In genomic region chr19:19531951-19532805, GRCh38 we compare ENCODE assay signal across 1 cellular context.
TF ChIP-seq lines count a peak whose summit lies in the region.

No MANE protein-coding gene starts in this region.

TF ChIP-seq in K562, 482 proteins besides CTCF, POLR2A, EP300 and RAD21 (continued from another document and continues in another):
- TF ChIP-seq, protein P1, sequence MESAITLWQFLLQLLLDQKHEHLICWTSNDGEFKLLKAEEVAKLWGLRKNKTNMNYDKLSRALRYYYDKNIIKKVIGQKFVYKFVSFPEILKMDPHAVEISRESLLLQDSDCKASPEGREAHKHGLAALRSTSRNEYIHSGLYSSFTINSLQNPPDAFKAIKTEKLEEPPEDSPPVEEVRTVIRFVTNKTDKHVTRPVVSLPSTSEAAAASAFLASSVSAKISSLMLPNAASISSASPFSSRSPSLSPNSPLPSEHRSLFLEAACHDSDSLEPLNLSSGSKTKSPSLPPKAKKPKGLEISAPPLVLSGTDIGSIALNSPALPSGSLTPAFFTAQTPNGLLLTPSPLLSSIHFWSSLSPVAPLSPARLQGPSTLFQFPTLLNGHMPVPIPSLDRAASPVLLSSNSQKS (CRISPR knock-in tag; IDR thresholded peaks at IDR 0.05), result no peak
- no peak for TF ChIP-seq IRF9 (tag; IDR thresholded peaks at IDR 0.05)
- no peak for TF ChIP-seq NFIC (IDR thresholded peaks at IDR 0.05)
- no peak for TF ChIP-seq ELF4 (CRISPR knock-in tag; IDR thresholded peaks at IDR 0.05)
- TF ChIP-seq ZNF431 (CRISPR knock-in tag; IDR thresholded peaks at IDR 0.05), result no peak
- TF ChIP-seq SIN3B (IDR thresholded peaks at IDR 0.05; ENCODE audit: low read depth), result no peak
- TF ChIP-seq ZFP36 (IDR thresholded peaks at IDR 0.05; ENCODE audit: low read depth, low read length, partially characterized antibody), result no peak
- TF ChIP-seq SMAD4 (CRISPR knock-in tag; conservative IDR thresholded peaks at IDR 0.05), result no peak
- TF ChIP-seq HDGF (IDR thresholded peaks at IDR 0.05), result no peak
- TF ChIP-seq SREBF1 (IDR thresholded peaks at IDR 0.05; ENCODE audit: borderline replicate concordance, low read depth, low read length), result no peak
- TF ChIP-seq SMARCC2 (IDR thresholded peaks at IDR 0.05; ENCODE audit: low read depth), result no peak
- TF ChIP-seq ZNF212 (CRISPR knock-in tag; IDR thresholded peaks at IDR 0.05), result no peak
- TF ChIP-seq ZNF780A (CRISPR knock-in tag; IDR thresholded peaks at IDR 0.05), result no peak
- TF ChIP-seq, protein P2, sequence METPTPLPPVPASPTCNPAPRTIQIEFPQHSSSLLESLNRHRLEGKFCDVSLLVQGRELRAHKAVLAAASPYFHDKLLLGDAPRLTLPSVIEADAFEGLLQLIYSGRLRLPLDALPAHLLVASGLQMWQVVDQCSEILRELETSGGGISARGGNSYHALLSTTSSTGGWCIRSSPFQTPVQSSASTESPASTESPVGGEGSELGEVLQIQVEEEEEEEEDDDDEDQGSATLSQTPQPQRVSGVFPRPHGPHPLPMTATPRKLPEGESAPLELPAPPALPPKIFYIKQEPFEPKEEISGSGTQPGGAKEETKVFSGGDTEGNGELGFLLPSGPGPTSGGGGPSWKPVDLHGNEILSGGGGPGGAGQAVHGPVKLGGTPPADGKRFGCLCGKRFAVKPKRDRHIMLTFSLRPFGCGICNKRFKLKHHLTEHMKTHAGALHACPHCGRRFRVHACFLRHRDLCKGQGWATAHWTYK (CRISPR knock-in tag; IDR thresholded peaks at IDR 0.05), result no peak
- TF ChIP-seq RFX7 (CRISPR knock-in tag; IDR thresholded peaks at IDR 0.05), result no peak
- TF ChIP-seq ZNF696 (CRISPR knock-in tag; conservative IDR thresholded peaks at IDR 0.05), result no peak
- peak; percentile 17; the same call in 1 of the 2 replicates for TF ChIP-seq KLF16 (IDR thresholded peaks at IDR 0.05)
- TF ChIP-seq, protein P3, sequence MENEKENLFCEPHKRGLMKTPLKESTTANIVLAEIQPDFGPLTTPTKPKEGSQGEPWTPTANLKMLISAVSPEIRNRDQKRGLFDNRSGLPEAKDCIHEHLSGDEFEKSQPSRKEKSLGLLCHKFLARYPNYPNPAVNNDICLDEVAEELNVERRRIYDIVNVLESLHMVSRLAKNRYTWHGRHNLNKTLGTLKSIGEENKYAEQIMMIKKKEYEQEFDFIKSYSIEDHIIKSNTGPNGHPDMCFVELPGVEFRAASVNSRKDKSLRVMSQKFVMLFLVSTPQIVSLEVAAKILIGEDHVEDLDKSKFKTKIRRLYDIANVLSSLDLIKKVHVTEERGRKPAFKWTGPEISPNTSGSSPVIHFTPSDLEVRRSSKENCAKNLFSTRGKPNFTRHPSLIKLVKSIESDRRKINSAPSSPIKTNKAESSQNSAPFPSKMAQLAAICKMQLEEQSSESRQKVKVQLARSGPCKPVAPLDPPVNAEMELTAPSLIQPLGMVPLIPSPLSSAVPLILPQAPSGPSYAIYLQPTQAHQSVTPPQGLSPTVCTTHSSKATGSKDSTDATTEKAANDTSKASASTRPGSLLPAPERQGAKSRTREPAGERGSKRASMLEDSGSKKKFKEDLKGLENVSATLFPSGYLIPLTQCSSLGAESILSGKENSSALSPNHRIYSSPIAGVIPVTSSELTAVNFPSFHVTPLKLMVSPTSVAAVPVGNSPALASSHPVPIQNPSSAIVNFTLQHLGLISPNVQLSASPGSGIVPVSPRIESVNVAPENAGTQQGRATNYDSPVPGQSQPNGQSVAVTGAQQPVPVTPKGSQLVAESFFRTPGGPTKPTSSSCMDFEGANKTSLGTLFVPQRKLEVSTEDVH (IDR thresholded peaks at IDR 0.05; ENCODE audit: low read depth, partially characterized antibody), result no peak
- peak; percentile 74 for TF ChIP-seq FIP1L1 (IDR thresholded peaks at IDR 0.05; ENCODE audit: low read depth, low read length, poor library complexity, severe bottlenecking)
- TF ChIP-seq JUND (IDR thresholded peaks at IDR 0.05; ENCODE audit: borderline replicate concordance, low read depth, low read length), result peak; percentile 35; the same call in 1 of the 2 replicates
- no peak for TF ChIP-seq JUND (tag; IDR thresholded peaks at IDR 0.05; ENCODE audit: borderline replicate concordance, low read depth, low read length)
- no peak for TF ChIP-seq SAFB2 (IDR thresholded peaks at IDR 0.05; ENCODE audit: borderline replicate concordance, low read depth, low read length, severe bottlenecking)
- TF ChIP-seq HCFC1 (IDR thresholded peaks at IDR 0.05; ENCODE audit: low read depth, low read length), result no peak
- TF ChIP-seq SETDB1 (IDR thresholded peaks at IDR 0.05; ENCODE audit: low read length), result no peak
- TF ChIP-seq ZNF551 (CRISPR knock-in tag; IDR thresholded peaks at IDR 0.05), result no peak
- no peak for TF ChIP-seq HLTF (IDR thresholded peaks at IDR 0.05)
- TF ChIP-seq ZNF217 (CRISPR knock-in tag; IDR thresholded peaks at IDR 0.05), result no peak
- no peak for TF ChIP-seq POLR2B (IDR thresholded peaks at IDR 0.05; ENCODE audit: low read depth, partially characterized antibody)
- TF ChIP-seq, protein P4, sequence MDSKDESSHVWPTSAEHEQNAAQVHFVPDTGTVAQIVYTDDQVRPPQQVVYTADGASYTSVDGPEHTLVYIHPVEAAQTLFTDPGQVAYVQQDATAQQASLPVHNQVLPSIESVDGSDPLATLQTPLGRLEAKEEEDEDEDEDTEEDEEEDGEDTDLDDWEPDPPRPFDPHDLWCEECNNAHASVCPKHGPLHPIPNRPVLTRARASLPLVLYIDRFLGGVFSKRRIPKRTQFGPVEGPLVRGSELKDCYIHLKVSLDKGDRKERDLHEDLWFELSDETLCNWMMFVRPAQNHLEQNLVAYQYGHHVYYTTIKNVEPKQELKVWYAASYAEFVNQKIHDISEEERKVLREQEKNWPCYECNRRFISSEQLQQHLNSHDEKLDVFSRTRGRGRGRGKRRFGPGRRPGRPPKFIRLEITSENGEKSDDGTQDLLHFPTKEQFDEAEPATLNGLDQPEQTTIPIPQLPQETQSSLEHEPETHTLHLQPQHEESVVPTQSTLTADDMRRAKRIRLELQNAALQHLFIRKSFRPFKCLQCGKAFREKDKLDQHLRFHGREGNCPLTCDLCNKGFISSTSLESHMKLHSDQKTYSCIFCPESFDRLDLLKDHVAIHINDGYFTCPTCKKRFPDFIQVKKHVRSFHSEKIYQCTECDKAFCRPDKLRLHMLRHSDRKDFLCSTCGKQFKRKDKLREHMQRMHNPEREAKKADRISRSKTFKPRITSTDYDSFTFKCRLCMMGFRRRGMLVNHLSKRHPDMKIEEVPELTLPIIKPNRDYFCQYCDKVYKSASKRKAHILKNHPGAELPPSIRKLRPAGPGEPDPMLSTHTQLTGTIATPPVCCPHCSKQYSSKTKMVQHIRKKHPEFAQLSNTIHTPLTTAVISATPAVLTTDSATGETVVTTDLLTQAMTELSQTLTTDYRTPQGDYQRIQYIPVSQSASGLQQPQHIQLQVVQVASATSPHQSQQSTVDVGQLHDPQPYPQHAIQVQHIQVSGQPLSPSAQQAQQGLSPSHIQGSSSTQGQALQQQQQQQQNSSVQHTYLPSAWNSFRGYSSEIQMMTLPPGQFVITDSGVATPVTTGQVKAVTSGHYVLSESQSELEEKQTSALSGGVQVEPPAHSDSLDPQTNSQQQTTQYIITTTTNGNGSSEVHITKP (IDR thresholded peaks at IDR 0.05; ENCODE audit: partially characterized antibody), result no peak
- no peak for TF ChIP-seq GABPA (tag; conservative IDR thresholded peaks at IDR 0.05; ENCODE audit: low read depth)
- TF ChIP-seq PTBP1 (IDR thresholded peaks at IDR 0.05; ENCODE audit: low read depth, low read length), result no peak
- TF ChIP-seq, protein P5, sequence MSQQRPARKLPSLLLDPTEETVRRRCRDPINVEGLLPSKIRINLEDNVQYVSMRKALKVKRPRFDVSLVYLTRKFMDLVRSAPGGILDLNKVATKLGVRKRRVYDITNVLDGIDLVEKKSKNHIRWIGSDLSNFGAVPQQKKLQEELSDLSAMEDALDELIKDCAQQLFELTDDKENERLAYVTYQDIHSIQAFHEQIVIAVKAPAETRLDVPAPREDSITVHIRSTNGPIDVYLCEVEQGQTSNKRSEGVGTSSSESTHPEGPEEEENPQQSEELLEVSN (IDR thresholded peaks at IDR 0.05; ENCODE audit: borderline replicate concordance in 1 of 2, extremely low read depth in 1 of 2, insufficient read depth in 1 of 2, insufficient read length in 1 of 2, low read depth in 1 of 2, low read length in 1 of 2, poor library complexity in 1 of 2, severe bottlenecking in 1 of 2), result peak; percentile 43 to 73
- TF ChIP-seq, protein P6, sequence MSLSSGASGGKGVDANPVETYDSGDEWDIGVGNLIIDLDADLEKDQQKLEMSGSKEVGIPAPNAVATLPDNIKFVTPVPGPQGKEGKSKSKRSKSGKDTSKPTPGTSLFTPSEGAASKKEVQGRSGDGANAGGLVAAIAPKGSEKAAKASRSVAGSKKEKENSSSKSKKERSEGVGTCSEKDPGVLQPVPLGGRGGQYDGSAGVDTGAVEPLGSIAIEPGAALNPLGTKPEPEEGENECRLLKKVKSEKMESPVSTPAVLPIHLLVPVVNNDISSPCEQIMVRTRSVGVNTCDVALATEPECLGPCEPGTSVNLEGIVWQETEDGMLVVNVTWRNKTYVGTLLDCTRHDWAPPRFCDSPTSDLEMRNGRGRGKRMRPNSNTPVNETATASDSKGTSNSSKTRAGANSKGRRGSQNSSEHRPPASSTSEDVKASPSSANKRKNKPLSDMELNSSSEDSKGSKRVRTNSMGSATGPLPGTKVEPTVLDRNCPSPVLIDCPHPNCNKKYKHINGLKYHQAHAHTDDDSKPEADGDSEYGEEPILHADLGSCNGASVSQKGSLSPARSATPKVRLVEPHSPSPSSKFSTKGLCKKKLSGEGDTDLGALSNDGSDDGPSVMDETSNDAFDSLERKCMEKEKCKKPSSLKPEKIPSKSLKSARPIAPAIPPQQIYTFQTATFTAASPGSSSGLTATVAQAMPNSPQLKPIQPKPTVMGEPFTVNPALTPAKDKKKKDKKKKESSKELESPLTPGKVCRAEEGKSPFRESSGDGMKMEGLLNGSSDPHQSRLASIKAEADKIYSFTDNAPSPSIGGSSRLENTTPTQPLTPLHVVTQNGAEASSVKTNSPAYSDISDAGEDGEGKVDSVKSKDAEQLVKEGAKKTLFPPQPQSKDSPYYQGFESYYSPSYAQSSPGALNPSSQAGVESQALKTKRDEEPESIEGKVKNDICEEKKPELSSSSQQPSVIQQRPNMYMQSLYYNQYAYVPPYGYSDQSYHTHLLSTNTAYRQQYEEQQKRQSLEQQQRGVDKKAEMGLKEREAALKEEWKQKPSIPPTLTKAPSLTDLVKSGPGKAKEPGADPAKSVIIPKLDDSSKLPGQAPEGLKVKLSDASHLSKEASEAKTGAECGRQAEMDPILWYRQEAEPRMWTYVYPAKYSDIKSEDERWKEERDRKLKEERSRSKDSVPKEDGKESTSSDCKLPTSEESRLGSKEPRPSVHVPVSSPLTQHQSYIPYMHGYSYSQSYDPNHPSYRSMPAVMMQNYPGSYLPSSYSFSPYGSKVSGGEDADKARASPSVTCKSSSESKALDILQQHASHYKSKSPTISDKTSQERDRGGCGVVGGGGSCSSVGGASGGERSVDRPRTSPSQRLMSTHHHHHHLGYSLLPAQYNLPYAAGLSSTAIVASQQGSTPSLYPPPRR (CRISPR knock-in tag; IDR thresholded peaks at IDR 0.05; ENCODE audit: borderline replicate concordance), result 0 out of 2 replicates have a peak, but pooled peaks have one; percentile 54
- no peak for TF ChIP-seq ZBTB8A (IDR thresholded peaks at IDR 0.05; ENCODE audit: partially characterized antibody)
- peak; percentile 88 for TF ChIP-seq ARID2 (IDR thresholded peaks at IDR 0.05)
- no peak for TF ChIP-seq ZNF407 (IDR thresholded peaks at IDR 0.05; ENCODE audit: low read depth)
